Comparison of ENCODE assay signal across 9 cellular contexts in genomic region chr11:66371627-66372415, GRCh38. TPM values are rescaled to one million over a fixed set of nuclear protein-coding genes. Genes with fewer than 3 reads are reported as not detected.
DNase-seq lines count a peak whose midpoint lies in the region; ATAC-seq and TF ChIP-seq lines count a peak whose summit lies in the region.
"Had no signal": no experiment of that assay in that cellular context is flagged by ENCODE, and none has a peak within 500 bp of the region (broad histone marks: within the 10 kb centered on the region; RNA-seq: fewer than 3 reads in every experiment).

TSS of gene SLC29A2 (minus strand) at chr11:66371760. CDS start at chr11:66371591, 169 bp downstream.

- peaks cover 41% of the 10 kb centered on the region for H3K36me3 Mint-ChIP-seq in Caco-2 (ENCODE audit: insufficient read depth, unreplicated experiment)
- peaks cover 2% of the 10 kb centered on the region for H3K36me3 Mint-ChIP-seq in activated naive CD8-positive, alpha-beta T cell treated with anti-CD3 and anti-CD28 coated beads, Interleukin-2, amount 10 ng/mL, durations not matched to agents 7 days and 5 days

- POLR2A ChIA-PET in Caco-2 (lab: Charles Lee) = interaction anchor here (0.7 to 1.4 kb wide), 7 partner anchors 9 to 306 kb away, joined by 3 to 4 read pairs (median 3); partner anchors contain the start of genes MRPL11 and RBM4B
- POLR2A ChIA-PET in activated naive CD8-positive, alpha-beta T cell treated with anti-CD3 and anti-CD28 coated beads, Interleukin-2, amount 10 ng/mL, durations not matched to agents 7 days and 5 days (lab: Charles Lee) = interaction anchor here (0.6 to 2.4 kb wide), 18 partner anchors 8 to 732 kb away, joined by 3 to 34 read pairs (median 5); partner anchors contain the start of genes B4GAT1, BRMS1, CD248 and DPP3

- H3K4me3 ChIP-seq in Caco-2 (ENCODE audit: low read depth, low read length) (peak within 1 kb of the TSS; percentile 95), hepatocyte (peak within 1 kb of the TSS; percentile 87), skeletal muscle cell (ENCODE audit: low read depth, low read length) (peak within 1 kb of the TSS; percentile 70)

- peak within 1 kb of the TSS; percentile 91 for H3K4me2 ChIP-seq in hepatocyte

- H3K79me2 ChIP-seq in hepatocyte = peaks cover 4% of the 10 kb centered on the region

- H3K9me3 Mint-ChIP-seq in Caco-2 (ENCODE audit: unreplicated experiment) = no peaks in the 10 kb centered on the region
- no peaks in the 10 kb centered on the region for H3K9me3 Mint-ChIP-seq in activated naive CD8-positive, alpha-beta T cell treated with anti-CD3 and anti-CD28 coated beads, Interleukin-2, amount 10 ng/mL, durations not matched to agents 7 days and 5 days

- DNase-seq in Caco-2 (peak; percentile 98 to 99), NAMALWA (ENCODE audit: low spot score) (peak; percentile 68), SK-N-DZ (ENCODE audit: low spot score) (peak; percentile 87), hepatocyte (ENCODE audit: low spot score) (peak; percentile 95), skeletal muscle cell (ENCODE audit: low read depth) (no peak), GM19240 (ENCODE audit: insufficient read length, low spot score) (no peak)
- peak; percentile 89 for DNase-seq in activated naive CD8-positive, alpha-beta T cell treated with anti-CD3 and anti-CD28 coated beads, Interleukin-2, amount 10 ng/mL, durations not matched to agents 7 days and 5 days

- intact Hi-C loops in Caco-2 (cut with micrococcal nuclease; ENCODE audit: unreplicated experiment) = loop anchor here (1.0 to 2.0 kb wide), 2 partner anchors 21 to 27 kb away; partner anchors contain the start of gene BRMS1

- peak; percentile 82 for ATAC-seq in GM21825 (IDR thresholded peaks at IDR 0.05; ENCODE audit: unreplicated experiment)
- ATAC-seq in activated naive CD8-positive, alpha-beta T cell treated with anti-CD3 and anti-CD28 coated beads, Interleukin-2, amount 10 ng/mL, durations not matched to agents 7 days and 5 days (ENCODE audit: low read depth) = peak; percentile 87

- CTCF ChIA-PET in Caco-2 (lab: Charles Lee) = interaction anchor here (0.6 to 2.3 kb wide), 6 partner anchors 13 to 89 kb away, joined by 3 to 13 read pairs (median 4); no protein-coding TSS in a partner anchor

- no TSS peak for BruUV-seq in Caco-2 (replicated peaks; lab: Mats Ljungman, UMichigan)

- peaks cover 9% of the 10 kb centered on the region for H3K4me1 Mint-ChIP-seq in Caco-2 (ENCODE audit: low read depth, unreplicated experiment)
- peaks cover 14% of the 10 kb centered on the region for H3K4me1 Mint-ChIP-seq in activated naive CD8-positive, alpha-beta T cell treated with anti-CD3 and anti-CD28 coated beads, Interleukin-2, amount 10 ng/mL, durations not matched to agents 7 days and 5 days

- H4K20me1 ChIP-seq in hepatocyte (ENCODE audit: insufficient read depth, poor library complexity, severe bottlenecking) = no peaks in the 10 kb centered on the region

- H3K27ac ChIP-seq in hepatocyte = peak within 1 kb of the TSS; percentile 96

- H3K4me1 ChIP-seq in Caco-2 = peaks cover 15% of the 10 kb centered on the region
- H3K4me1 ChIP-seq in hepatocyte (ENCODE audit: insufficient read depth) = peaks cover 16% of the 10 kb centered on the region

- no peaks in the 10 kb centered on the region for H3K27me3 ChIP-seq in Caco-2 (replicated peaks; ENCODE audit: control insufficient read depth, insufficient read depth, low read length)
- no peaks in the 10 kb centered on the region for H3K27me3 ChIP-seq in hepatocyte

- H3K9me2 ChIP-seq in hepatocyte (replicated peaks; ENCODE audit: insufficient read depth) = no peaks in the 10 kb centered on the region

- H3K27ac Mint-ChIP-seq in Caco-2 (ENCODE audit: unreplicated experiment) = peak within 1 kb of the TSS; percentile 76
- peak within 1 kb of the TSS; percentile 96 for H3K27ac Mint-ChIP-seq in activated naive CD8-positive, alpha-beta T cell treated with anti-CD3 and anti-CD28 coated beads, Interleukin-2, amount 10 ng/mL, durations not matched to agents 7 days and 5 days

- H3K27me3 Mint-ChIP-seq in Caco-2 (ENCODE audit: insufficient read depth, unreplicated experiment) = no peaks in the 10 kb centered on the region
- H3K27me3 Mint-ChIP-seq in activated naive CD8-positive, alpha-beta T cell treated with anti-CD3 and anti-CD28 coated beads, Interleukin-2, amount 10 ng/mL, durations not matched to agents 7 days and 5 days = peaks cover 5% of the 10 kb centered on the region

- peak within 1 kb of the TSS; percentile 69 for H3K4me3 Mint-ChIP-seq in Caco-2 (ENCODE audit: unreplicated experiment)
- H3K4me3 Mint-ChIP-seq in activated naive CD8-positive, alpha-beta T cell treated with anti-CD3 and anti-CD28 coated beads, Interleukin-2, amount 10 ng/mL, durations not matched to agents 7 days and 5 days = peak within 1 kb of the TSS; percentile 86

- H3K36me3 ChIP-seq in Caco-2 (ENCODE audit: control insufficient read depth, insufficient read depth, low read length) (peaks cover 3% of the 10 kb centered on the region; the same call in 1 of the 2 replicates), hepatocyte (replicated peaks; ENCODE audit: insufficient read depth, low read depth) (no peaks in the 10 kb centered on the region)

- H2AFZ ChIP-seq in hepatocyte = peak within 1 kb of the TSS; percentile 67

- no peaks in the 10 kb centered on the region for H3K9me3 ChIP-seq in Caco-2
- H3K9me3 ChIP-seq in hepatocyte (ENCODE audit: low read depth) = no peaks in the 10 kb centered on the region

- under 1% methylated on average over 30 of the region's 72 CpGs for WGBS in hepatocyte (ENCODE audit: low lambda C conversion rate, missing lambda C conversion rate)

- TF ChIP-seq CTCF in Caco-2 (IDR thresholded peaks at IDR 0.05; ENCODE audit: insufficient read depth in 1 of 2, low read depth in 1 of 2, low read length in 1 of 2, severe bottlenecking in 1 of 2, unreplicated experiment in 1 of 2) = peak in 1 of 2 experiments; percentile 3
- no peak for TF ChIP-seq CTCF in hepatocyte (IDR thresholded peaks at IDR 0.05; ENCODE audit: poor library complexity)

RNA-seq across cellular contexts. Expression of gene SLC29A2, which starts in this region (rescaled TPM):
- total RNA-seq in Caco-2 (2022) (30.3 and 32.0 TPM in 2 replicates), hepatocyte (7.4 and 11.3 TPM in 2 replicates)
- 14.6 and 20.2 TPM in 2 replicates for polyA plus RNA-seq in SK-N-DZ (2014; cell fraction: cytosol; rRNA removed)
- polyA plus RNA-seq in SK-N-DZ (2014; cell fraction: nucleus; rRNA removed) = 46.1 and 62.7 TPM in 2 replicates
- 10 to 100 TPM; 11.2 to 12.1 TPM for total RNA-seq in activated naive CD8-positive, alpha-beta T cell treated with anti-CD3 and anti-CD28 coated beads, Interleukin-2, amount 10 ng/mL, durations not matched to agents 7 days and 5 days
- 20.2 and 27.1 TPM in 2 replicates for polyA plus RNA-seq in hepatocyte
- total RNA-seq: LHCN-M2 had no signal

Comparison
In these comparisons a context has a peak if more than half of its experiments do, and no peak if none do; other contexts are left out.
1. DNase-seq: peak in Caco-2 (2 of 2), NAMALWA (single experiment), SK-N-DZ (single experiment), activated naive CD8-positive, alpha-beta T cell treated with anti-CD3 and anti-CD28 coated beads, Interleukin-2, amount 10 ng/mL, durations not matched to agents 7 days and 5 days (single experiment) and hepatocyte (single experiment); none in skeletal muscle cell (single experiment) and GM19240 (single experiment).
2. Peak in every context shown above with its lines, with median percentiles within 50 percentile points of each other: H3K4me3 ChIP-seq.